ENCODE assay signal across 10 cellular contexts in genomic region chr12:30440826-30441602, GRCh38.
DNase-seq lines count a peak whose midpoint lies in the region; ATAC-seq and TF ChIP-seq lines count a peak whose summit lies in the region.
"Had no signal": no experiment of that assay in that cellular context is flagged by ENCODE, and none has a peak within 500 bp of the region (broad histone marks: within the 10 kb centered on the region; RNA-seq: fewer than 3 reads in every experiment).

No MANE protein-coding gene starts in this region.

- no peak overlapping the region for H3K4me3 Mint-ChIP-seq in activated T-cell treated with anti-CD3 and anti-CD28 coated beads, Interleukin-2, amount 50 U/mL, for 4 hours
- H3K4me3 Mint-ChIP-seq: activated CD8-positive, alpha-beta T cell treated with anti-CD3 and anti-CD28 coated beads for 36 hours had no signal

- H3K36me3 Mint-ChIP-seq in activated T-cell treated with anti-CD3 and anti-CD28 coated beads, Interleukin-2, amount 50 U/mL, for 4 hours (ENCODE audit: insufficient read depth), result no peaks in the 10 kb centered on the region

- DNase-seq in COLO668 (lab: John Stamatoyannopoulos, UW; ENCODE audit: unreplicated experiment) (peak; percentile 4), iPS-NIHi11 (ENCODE audit: low spot score) (peak; percentile 66), NCI-H1417 treated with DMSO at 0.1 percent for 48 hours (lab: John Stamatoyannopoulos, UW) (no peak)
- no peak for DNase-seq in activated T-cell treated with anti-CD3 and anti-CD28 coated beads, Interleukin-2, amount 50 U/mL, for 4 hours
- DNase-seq: activated CD8-positive, alpha-beta T cell treated with anti-CD3 and anti-CD28 coated beads for 36 hours; stimulated activated CD4-positive, alpha-beta T cell treated with anti-CD3 and anti-CD28 coated beads, Interleukin-2, amount 100 ng/mL, for 48 hours had no signal

- ATAC-seq in HG03342 (IDR thresholded peaks at IDR 0.05; ENCODE audit: unreplicated experiment) (peak; percentile 48), SK-N-SH treated with all-trans-retinoic acid at 6 μM for 48 hours (peak; percentile 90), GM21381 (IDR thresholded peaks at IDR 0.05; ENCODE audit: unreplicated experiment) (no peak), HG03571 (IDR thresholded peaks at IDR 0.05; ENCODE audit: unreplicated experiment) (no peak)
- ATAC-seq in activated T-cell treated with anti-CD3 and anti-CD28 coated beads, Interleukin-2, amount 50 U/mL, for 4 hours, result no peak
- ATAC-seq: activated CD8-positive, alpha-beta T cell treated with anti-CD3 and anti-CD28 coated beads for 36 hours had no signal

- no peaks in the 10 kb centered on the region for H3K27me3 Mint-ChIP-seq in activated T-cell treated with anti-CD3 and anti-CD28 coated beads, Interleukin-2, amount 50 U/mL, for 4 hours (ENCODE audit: low read depth)
- H3K27me3 Mint-ChIP-seq: activated CD8-positive, alpha-beta T cell treated with anti-CD3 and anti-CD28 coated beads for 36 hours had no signal

- no peaks in the 10 kb centered on the region for H3K4me1 Mint-ChIP-seq in activated T-cell treated with anti-CD3 and anti-CD28 coated beads, Interleukin-2, amount 50 U/mL, for 4 hours (ENCODE audit: low read depth)

- H3K9me3 Mint-ChIP-seq in activated T-cell treated with anti-CD3 and anti-CD28 coated beads, Interleukin-2, amount 50 U/mL, for 4 hours, result no peaks in the 10 kb centered on the region
- H3K9me3 Mint-ChIP-seq: activated CD8-positive, alpha-beta T cell treated with anti-CD3 and anti-CD28 coated beads for 36 hours had no signal

TF ChIP-seq in SK-N-SH treated with all-trans-retinoic acid at 6 μM for 48 hours, 23 proteins besides CTCF, POLR2A, EP300 and RAD21:
- TF ChIP-seq GLIS3 (CRISPR knock-in tag; IDR thresholded peaks at IDR 0.05), result no peak
- TF ChIP-seq TCF4 (CRISPR knock-in tag; IDR thresholded peaks at IDR 0.05; ENCODE audit: borderline replicate concordance), result no peak
- TF ChIP-seq TOX (CRISPR knock-in tag; IDR thresholded peaks at IDR 0.05; ENCODE audit: borderline replicate concordance), result no peak
- TF ChIP-seq ESRRG (CRISPR knock-in tag; IDR thresholded peaks at IDR 0.05), result no peak
- TF ChIP-seq ISL1 (CRISPR knock-in tag; IDR thresholded peaks at IDR 0.05), result no peak
- no peak for TF ChIP-seq ZNF565 (CRISPR knock-in tag; conservative IDR thresholded peaks at IDR 0.05; ENCODE audit: low read depth)
- no peak for TF ChIP-seq ARNTL (CRISPR knock-in tag; IDR thresholded peaks at IDR 0.05; ENCODE audit: borderline replicate concordance, low read depth)
- TF ChIP-seq, protein P1, sequence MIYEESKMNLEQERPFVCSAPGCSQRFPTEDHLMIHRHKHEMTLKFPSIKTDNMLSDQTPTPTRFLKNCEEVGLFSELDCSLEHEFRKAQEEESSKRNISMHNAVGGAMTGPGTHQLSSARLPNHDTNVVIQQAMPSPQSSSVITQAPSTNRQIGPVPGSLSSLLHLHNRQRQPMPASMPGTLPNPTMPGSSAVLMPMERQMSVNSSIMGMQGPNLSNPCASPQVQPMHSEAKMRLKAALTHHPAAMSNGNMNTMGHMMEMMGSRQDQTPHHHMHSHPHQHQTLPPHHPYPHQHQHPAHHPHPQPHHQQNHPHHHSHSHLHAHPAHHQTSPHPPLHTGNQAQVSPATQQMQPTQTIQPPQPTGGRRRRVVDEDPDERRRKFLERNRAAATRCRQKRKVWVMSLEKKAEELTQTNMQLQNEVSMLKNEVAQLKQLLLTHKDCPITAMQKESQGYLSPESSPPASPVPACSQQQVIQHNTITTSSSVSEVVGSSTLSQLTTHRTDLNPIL (CRISPR knock-in tag; IDR thresholded peaks at IDR 0.05; ENCODE audit: low read depth), result no peak
- no peak for TF ChIP-seq ZNF70 (CRISPR knock-in tag; IDR thresholded peaks at IDR 0.05)
- no peak for TF ChIP-seq TSHZ2 (CRISPR knock-in tag; IDR thresholded peaks at IDR 0.05)

Comparison
In these comparisons a context has a peak if more than half of its experiments do, and no peak if none do; other contexts are left out.
1. DNase-seq: peak in COLO668 (single experiment) and iPS-NIHi11 (single experiment); none in activated T-cell treated with anti-CD3 and anti-CD28 coated beads, Interleukin-2, amount 50 U/mL, for 4 hours (single experiment) and NCI-H1417 treated with DMSO at 0.1 percent for 48 hours (single experiment).
2. ATAC-seq: peak in HG03342 (single experiment) and SK-N-SH treated with all-trans-retinoic acid at 6 μM for 48 hours (single experiment); none in activated T-cell treated with anti-CD3 and anti-CD28 coated beads, Interleukin-2, amount 50 U/mL, for 4 hours (0 of 2), GM21381 (single experiment) and HG03571 (single experiment).